In the genomic region with DNA sequence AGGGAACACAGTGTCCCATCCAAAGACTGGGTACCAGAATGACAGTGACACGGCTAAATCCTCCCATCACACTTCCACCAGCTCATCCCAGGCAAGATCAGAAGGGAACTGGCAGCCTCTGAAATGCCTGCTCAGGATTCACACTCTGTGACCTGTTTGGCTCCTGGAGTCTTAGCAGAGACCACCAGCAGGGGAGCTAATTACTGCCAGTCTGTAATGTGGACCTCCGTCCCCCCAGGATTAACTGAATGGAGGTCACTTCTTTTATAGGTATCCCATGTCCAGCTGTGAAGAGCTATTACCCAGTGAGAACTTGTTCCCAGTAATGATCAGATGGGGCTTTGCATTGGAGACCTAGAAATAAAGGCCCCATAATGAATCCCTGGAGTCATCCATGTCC, we compare ENCODE assay signal across 41 cellular contexts. TPM values are rescaled to one million over a fixed set of nuclear protein-coding genes. Genes with fewer than 3 reads are reported as not detected.
"Had no signal": no experiment of that assay in that cellular context is flagged by ENCODE, and none has a peak within 500 bp of the region (broad histone marks: within the 10 kb centered on the region; RNA-seq: fewer than 3 reads in every experiment).

No MANE protein-coding gene starts in this region.

- H3K27ac ChIP-seq: ascending aorta, coronary artery, dorsolateral prefrontal cortex, gastroesophageal sphincter, hepatocyte, lower lobe of right lung, parathyroid adenoma, psoas muscle, vagina, VCaP had no signal

- H3K27me3 Mint-ChIP-seq: activated CD4-positive, alpha-beta memory T cell treated with anti-CD3 and anti-CD28 coated beads, Interleukin-2, amount 10 ng/mL, durations not matched to agents 7 days and 5 days; activated CD4-positive, alpha-beta T cell treated with anti-CD3 and anti-CD28 coated beads, Interleukin-2, amount 10 ng/mL, durations not matched to agents 24 days and 14 days; activated naive CD4-positive, alpha-beta T cell treated with anti-CD3 and anti-CD28 coated beads, Interleukin-2, amount 10 ng/mL, durations not matched to agents 7 days and 5 days; activated naive CD8-positive, alpha-beta T cell treated with anti-CD3 and anti-CD28 coated beads, Interleukin-2, amount 10 ng/mL, durations not matched to agents 7 days and 5 days; activated T-cell treated with anti-CD3 and anti-CD28 coated beads, Interleukin-2, amount 50 U/mL, for 24 hours; brain; effector memory CD8-positive, alpha-beta T cell; stimulated activated memory B cell treated with anti-CD40 and anti-IgM and Interleukin-4, amounts not matched to agents 10 μg/mL and 1 μg/mL and 100 μg/mL, for 72 hours; stimulated activated naive CD8-positive, alpha-beta T cell treated with anti-CD3 and anti-CD28 coated beads, Interleukin-15, amount 100 ng/mL, for 72 hours; type B pancreatic cell had no signal

- H3K9me3 Mint-ChIP-seq: activated CD4-positive, alpha-beta T cell treated with anti-CD3 and anti-CD28 coated beads, Interleukin-2, amount 10 ng/mL, durations not matched to agents 24 days and 14 days; activated naive CD4-positive, alpha-beta T cell treated with anti-CD3 and anti-CD28 coated beads, Interleukin-2, amount 10 ng/mL, durations not matched to agents 7 days and 5 days; activated naive CD8-positive, alpha-beta T cell treated with anti-CD3 and anti-CD28 coated beads, Interleukin-2, amount 10 ng/mL, durations not matched to agents 7 days and 5 days; activated T-cell treated with anti-CD3 and anti-CD28 coated beads, Interleukin-2, amount 50 U/mL, for 24 hours; nephron; type B pancreatic cell had no signal

- FAIRE-seq: endothelial cell of umbilical vein had no signal

- H3K4me3 Mint-ChIP-seq: activated CD4-positive, alpha-beta memory T cell treated with anti-CD3 and anti-CD28 coated beads, Interleukin-2, amount 10 ng/mL, durations not matched to agents 7 days and 5 days; activated CD4-positive, alpha-beta T cell treated with anti-CD3 and anti-CD28 coated beads, Interleukin-2, amount 10 ng/mL, durations not matched to agents 24 days and 14 days; activated naive CD4-positive, alpha-beta T cell treated with anti-CD3 and anti-CD28 coated beads, Interleukin-2, amount 10 ng/mL, durations not matched to agents 7 days and 5 days; activated naive CD8-positive, alpha-beta T cell treated with anti-CD3 and anti-CD28 coated beads, Interleukin-2, amount 10 ng/mL, durations not matched to agents 7 days and 5 days; activated T-cell treated with anti-CD3 and anti-CD28 coated beads, Interleukin-2, amount 50 U/mL, for 24 hours; brain; effector memory CD8-positive, alpha-beta T cell; nephron; stimulated activated memory B cell treated with anti-CD40 and anti-IgM and Interleukin-4, amounts not matched to agents 10 μg/mL and 1 μg/mL and 100 μg/mL, for 72 hours; stimulated activated naive CD8-positive, alpha-beta T cell treated with anti-CD3 and anti-CD28 coated beads, Interleukin-15, amount 100 ng/mL, for 72 hours; type B pancreatic cell had no signal

- H3K4me2 ChIP-seq: hepatocyte, smooth muscle cell had no signal

- H3K4me3 ChIP-seq: ascending aorta, coronary artery, dorsolateral prefrontal cortex, gastroesophageal sphincter, hepatocyte, lower lobe of right lung, psoas muscle, smooth muscle cell, vagina had no signal

- H3K36me3 ChIP-seq: ascending aorta, gastroesophageal sphincter, lower lobe of right lung, vagina had no signal

- H3K4me1 ChIP-seq: ascending aorta, lower lobe of right lung, parathyroid adenoma, vagina had no signal

- H3K4me1 Mint-ChIP-seq: activated CD4-positive, alpha-beta memory T cell treated with anti-CD3 and anti-CD28 coated beads, Interleukin-2, amount 10 ng/mL, durations not matched to agents 7 days and 5 days; activated CD4-positive, alpha-beta T cell treated with anti-CD3 and anti-CD28 coated beads, Interleukin-2, amount 10 ng/mL, durations not matched to agents 24 days and 14 days; activated naive CD4-positive, alpha-beta T cell treated with anti-CD3 and anti-CD28 coated beads, Interleukin-2, amount 10 ng/mL, durations not matched to agents 7 days and 5 days; activated naive CD8-positive, alpha-beta T cell treated with anti-CD3 and anti-CD28 coated beads, Interleukin-2, amount 10 ng/mL, durations not matched to agents 7 days and 5 days; stimulated activated memory B cell treated with anti-CD40 and anti-IgM and Interleukin-4, amounts not matched to agents 10 μg/mL and 1 μg/mL and 100 μg/mL, for 72 hours; stimulated activated naive CD8-positive, alpha-beta T cell treated with anti-CD3 and anti-CD28 coated beads, Interleukin-15, amount 100 ng/mL, for 72 hours had no signal

- DNase-seq: activated CD4-positive, alpha-beta memory T cell treated with anti-CD3 and anti-CD28 coated beads, Interleukin-2, amount 10 ng/mL, durations not matched to agents 7 days and 5 days; activated CD4-positive, alpha-beta T cell treated with anti-CD3 and anti-CD28 coated beads, Interleukin-2, amount 10 ng/mL, durations not matched to agents 24 days and 14 days; activated CD4-positive, CD25-positive, alpha-beta regulatory T cell treated with anti-CD3 and anti-CD28 coated beads, Interleukin-2, amount 50 U/mL, for 72 hours; activated CD8-positive, alpha-beta memory T cell treated with anti-CD3 and anti-CD28 coated beads, Interleukin-2, amount 50 U/mL, for 48 hours; activated gamma-delta T cell; activated naive CD4-positive, alpha-beta T cell treated with anti-CD3 and anti-CD28 coated beads, Interleukin-2, amount 10 ng/mL, durations not matched to agents 7 days and 5 days; activated naive CD8-positive, alpha-beta T cell treated with anti-CD3 and anti-CD28 coated beads, Interleukin-2, amount 10 ng/mL, durations not matched to agents 7 days and 5 days; activated T-cell treated with anti-CD3 and anti-CD28 coated beads, Interleukin-2, amount 50 U/mL, for 24 hours; dorsolateral prefrontal cortex; effector memory CD8-positive, alpha-beta T cell; kidney glomerular epithelial cell; lower lobe of right lung; mesenchymal stem cell; nucleus accumbens; psoas muscle; stimulated activated CD4-positive, alpha-beta T cell treated with anti-CD3 and anti-CD28 coated beads, Interleukin-1b, Interleukin-23, amount 100 ng/mL, for 48 hours; stimulated activated CD4-positive, alpha-beta T cell treated with anti-CD3 and anti-CD28 coated beads, Interleukin-4, amount 100 ng/mL, for 4 hours; stimulated activated CD8-positive, alpha-beta memory T cell treated with anti-CD3 and anti-CD28 coated beads, Interleukin-4, amount 100 ng/mL, for 48 hours; stimulated activated naive CD8-positive, alpha-beta T cell treated with anti-CD3 and anti-CD28 coated beads, Interleukin-15, amount 100 ng/mL, for 72 hours; substantia nigra had no signal

- H3K36me3 Mint-ChIP-seq: activated naive CD4-positive, alpha-beta T cell treated with anti-CD3 and anti-CD28 coated beads, Interleukin-2, amount 10 ng/mL, durations not matched to agents 7 days and 5 days; activated naive CD8-positive, alpha-beta T cell treated with anti-CD3 and anti-CD28 coated beads, Interleukin-2, amount 10 ng/mL, durations not matched to agents 7 days and 5 days; brain; stimulated activated memory B cell treated with anti-CD40 and anti-IgM and Interleukin-4, amounts not matched to agents 10 μg/mL and 1 μg/mL and 100 μg/mL, for 72 hours; type B pancreatic cell had no signal

- H3K27ac Mint-ChIP-seq: activated CD4-positive, alpha-beta memory T cell treated with anti-CD3 and anti-CD28 coated beads, Interleukin-2, amount 10 ng/mL, durations not matched to agents 7 days and 5 days; activated CD4-positive, alpha-beta T cell treated with anti-CD3 and anti-CD28 coated beads, Interleukin-2, amount 10 ng/mL, durations not matched to agents 24 days and 14 days; activated naive CD4-positive, alpha-beta T cell treated with anti-CD3 and anti-CD28 coated beads, Interleukin-2, amount 10 ng/mL, durations not matched to agents 7 days and 5 days; activated naive CD8-positive, alpha-beta T cell treated with anti-CD3 and anti-CD28 coated beads, Interleukin-2, amount 10 ng/mL, durations not matched to agents 7 days and 5 days; activated T-cell treated with anti-CD3 and anti-CD28 coated beads, Interleukin-2, amount 50 U/mL, for 24 hours; brain; effector memory CD8-positive, alpha-beta T cell; nephron; stimulated activated memory B cell treated with anti-CD40 and anti-IgM and Interleukin-4, amounts not matched to agents 10 μg/mL and 1 μg/mL and 100 μg/mL, for 72 hours; stimulated activated naive CD8-positive, alpha-beta T cell treated with anti-CD3 and anti-CD28 coated beads, Interleukin-15, amount 100 ng/mL, for 72 hours; type B pancreatic cell had no signal

- ATAC-seq: effector memory CD8-positive, alpha-beta T cell; gastroesophageal sphincter; left lobe of liver; lower lobe of right lung; psoas muscle; stimulated activated memory B cell treated with anti-CD40 and anti-IgM and Interleukin-4, amounts not matched to agents 10 μg/mL and 1 μg/mL and 100 μg/mL, for 72 hours; stimulated activated naive CD8-positive, alpha-beta T cell treated with anti-CD3 and anti-CD28 coated beads, Interleukin-15, amount 100 ng/mL, for 72 hours had no signal

- H3K79me2 ChIP-seq: hepatocyte, parathyroid adenoma had no signal

- H2AFZ ChIP-seq: hepatocyte, parathyroid adenoma had no signal

- H3K27me3 ChIP-seq: ascending aorta, gastroesophageal sphincter, vagina had no signal

RNA-seq across cellular contexts. Expression of a gene that starts 45.2 kb away (rescaled TPM):
- total RNA-seq: activated CD4-positive, alpha-beta memory T cell treated with anti-CD3 and anti-CD28 coated beads, Interleukin-2, amount 10 ng/mL, durations not matched to agents 7 days and 5 days; activated CD4-positive, alpha-beta T cell treated with anti-CD3 and anti-CD28 coated beads, Interleukin-2, amount 10 ng/mL, durations not matched to agents 24 days and 14 days; activated naive CD8-positive, alpha-beta T cell treated with anti-CD3 and anti-CD28 coated beads, Interleukin-2, amount 10 ng/mL, durations not matched to agents 7 days and 5 days; ascending aorta; cardiac septum; cerebellum; dorsolateral prefrontal cortex; endothelial cell of umbilical vein; fibroblast of lung; fibroblast of villous mesenchyme; gastroesophageal sphincter; hepatocyte; left lobe of liver; lower lobe of right lung; mucosa of gallbladder; psoas muscle; smooth muscle cell; vagina had no signal
- polyA plus RNA-seq: endothelial cell of umbilical vein, esophagus, fibroblast of lung, hepatocyte, psoas muscle, smooth muscle cell, thymus had no signal

RNA-seq across cellular contexts. Expression of a gene that starts 50.6 kb away (rescaled TPM):
- total RNA-seq: activated CD4-positive, alpha-beta memory T cell treated with anti-CD3 and anti-CD28 coated beads, Interleukin-2, amount 10 ng/mL, durations not matched to agents 7 days and 5 days; activated CD4-positive, alpha-beta T cell treated with anti-CD3 and anti-CD28 coated beads, Interleukin-2, amount 10 ng/mL, durations not matched to agents 24 days and 14 days; activated naive CD8-positive, alpha-beta T cell treated with anti-CD3 and anti-CD28 coated beads, Interleukin-2, amount 10 ng/mL, durations not matched to agents 7 days and 5 days; ascending aorta; cardiac septum; cerebellum; dorsolateral prefrontal cortex; endothelial cell of umbilical vein; fibroblast of lung; fibroblast of villous mesenchyme; gastroesophageal sphincter; hepatocyte; left lobe of liver; lower lobe of right lung; mucosa of gallbladder; psoas muscle; smooth muscle cell; vagina had no signal
- polyA plus RNA-seq: endothelial cell of umbilical vein, esophagus, fibroblast of lung, hepatocyte, psoas muscle, smooth muscle cell, thymus had no signal

RNA-seq across cellular contexts. Expression of a gene that starts 52.5 kb away (rescaled TPM):
- total RNA-seq: activated CD4-positive, alpha-beta memory T cell treated with anti-CD3 and anti-CD28 coated beads, Interleukin-2, amount 10 ng/mL, durations not matched to agents 7 days and 5 days; activated CD4-positive, alpha-beta T cell treated with anti-CD3 and anti-CD28 coated beads, Interleukin-2, amount 10 ng/mL, durations not matched to agents 24 days and 14 days; activated naive CD8-positive, alpha-beta T cell treated with anti-CD3 and anti-CD28 coated beads, Interleukin-2, amount 10 ng/mL, durations not matched to agents 7 days and 5 days; ascending aorta; cardiac septum; cerebellum; dorsolateral prefrontal cortex; endothelial cell of umbilical vein; fibroblast of lung; fibroblast of villous mesenchyme; gastroesophageal sphincter; hepatocyte; left lobe of liver; lower lobe of right lung; mucosa of gallbladder; psoas muscle; smooth muscle cell; vagina had no signal
- polyA plus RNA-seq: endothelial cell of umbilical vein, esophagus, fibroblast of lung, hepatocyte, psoas muscle, smooth muscle cell had no signal
